In genomic region chr5:152787709-152788217, GRCh38 we compare ENCODE assay signal across 6 cellular contexts.
DNase-seq lines count a peak whose midpoint lies in the region; ATAC-seq, FAIRE-seq and TF ChIP-seq lines count a peak whose summit lies in the region.
"Not testable (repeated sequence)": the region's sequence is repeated elsewhere in the genome, so short reads cannot be mapped to it uniquely, and the experiment has no call there.

No MANE protein-coding gene starts in this region.

- H3K4me1 ChIP-seq in endodermal cell (ENCODE audit: control insufficient read depth, insufficient read depth, low read length); kidney (ENCODE audit: control insufficient read depth in 1 of 2, insufficient read depth in 1 of 2, low read depth in 1 of 2, low read length in 2 of 2); neural progenitor cell: not testable (repeated sequence)

- not testable (repeated sequence) for H3K4me1 Mint-ChIP-seq in endodermal cell, neural progenitor cell

- not testable (repeated sequence) for H3K27me3 Mint-ChIP-seq in endodermal cell (ENCODE audit: insufficient read depth); neural progenitor cell (ENCODE audit: insufficient read depth, low read depth)

- not testable (repeated sequence) for TF ChIP-seq CTCF in endodermal cell (conservative IDR thresholded peaks at IDR 0.05); kidney (IDR thresholded peaks at IDR 0.05; ENCODE audit: borderline replicate concordance, extremely low read depth, insufficient read depth); neural progenitor cell (IDR thresholded peaks at IDR 0.05)

- DNase-seq in ELF-1 (ENCODE audit: low read depth, low spot score) (peak; percentile 42), dedifferentiated amniotic fluid mesenchymal stem cell (ENCODE audit: extremely low spot score) (peak; percentile 2), endodermal cell (peak; percentile 68), kidney (peak; percentile 14)
- DNase-seq in neural progenitor cell (ENCODE audit: low spot score): not testable (repeated sequence)

- H3K9me3 ChIP-seq in endodermal cell (ENCODE audit: control insufficient read depth, low read length); kidney (ENCODE audit: control insufficient read depth in 1 of 2, low read length in 2 of 2); neural progenitor cell (ENCODE audit: low read depth): not testable (repeated sequence)

- not testable (repeated sequence) for H3K27ac Mint-ChIP-seq in endodermal cell, neural progenitor cell

- H3K36me3 ChIP-seq in endodermal cell (ENCODE audit: control insufficient read depth, insufficient read depth, low read length); kidney (ENCODE audit: control insufficient read depth in 1 of 2, insufficient read depth in 2 of 2, low read length in 2 of 2); neural progenitor cell: not testable (repeated sequence)

- H3K9ac ChIP-seq in endodermal cell (ENCODE audit: extremely low read depth, low read length, poor library complexity, severe bottlenecking); kidney (ENCODE audit: low read length in 2 of 2); neural progenitor cell: not testable (repeated sequence)

- 74 to 94% methylated on average over 3 to 6 of the region's 6 CpGs for WGBS in endodermal cell (ENCODE audit: insufficient coverage in 1 of 2, insufficient read length in 1 of 2), 2 experiments

- H3K9me3 Mint-ChIP-seq in endodermal cell: peaks cover 35% of the 10 kb centered on the region
- peaks cover 14% of the 10 kb centered on the region for H3K9me3 Mint-ChIP-seq in neural progenitor cell

- ATAC-seq in esophagus mucosa: peak; percentile 100

- not testable (repeated sequence) for H3K36me3 Mint-ChIP-seq in endodermal cell (ENCODE audit: low read depth); neural progenitor cell

- not testable (repeated sequence) for H3K27ac ChIP-seq in endodermal cell (ENCODE audit: low read depth, low read length); kidney (ENCODE audit: low read depth in 2 of 2, low read length in 2 of 2); neural progenitor cell

- H3K4me3 Mint-ChIP-seq in endodermal cell, neural progenitor cell: not testable (repeated sequence)

- not testable (repeated sequence) for H3F3A ChIP-seq in neural progenitor cell (ENCODE audit: low read depth)

- H3K79me2 ChIP-seq in neural progenitor cell (ENCODE audit: low read depth): not testable (repeated sequence)

- not testable (repeated sequence) for FAIRE-seq in kidney (lab: Jason Lieb, UNC)

- H3K4me3 ChIP-seq in endodermal cell (ENCODE audit: low read length): peak overlapping the region; percentile 49
- not testable (repeated sequence) for H3K4me3 ChIP-seq in kidney (ENCODE audit: low read length in 2 of 2); neural progenitor cell

- H3K4me2 ChIP-seq in neural progenitor cell: not testable (repeated sequence)

- H4K20me1 ChIP-seq in neural progenitor cell (ENCODE audit: low read depth): not testable (repeated sequence)

- intact Hi-C loops in kidney (cut with DNase I): not testable (repeated sequence)

- peak overlapping the region; percentile 93 for H2AFZ ChIP-seq in neural progenitor cell (replicated peaks)

- H3K27me3 ChIP-seq in endodermal cell (ENCODE audit: control insufficient read depth, insufficient read depth, low read length, poor library complexity, severe bottlenecking); neural progenitor cell: not testable (repeated sequence)
